8 cellular contexts compared by ENCODE assay signal in genomic region chr17:77325537-77325825, GRCh38.
DNase-seq lines count a peak whose midpoint lies in the region; ATAC-seq and TF ChIP-seq lines count a peak whose summit lies in the region.

No MANE protein-coding gene starts in this region.

- CTCF ChIA-PET in activated CD8-positive, alpha-beta T cell treated with anti-CD3 and anti-CD28 coated beads for 36 hours (lab: Charles Lee): interaction anchor here (0.7 to 1.5 kb wide), 4 partner anchors 75 to 176 kb away, joined by 3 to 7 read pairs (median 4); no protein-coding TSS in a partner anchor

- H3K4me3 Mint-ChIP-seq in activated CD8-positive, alpha-beta T cell treated with anti-CD3 and anti-CD28 coated beads for 36 hours: no peak overlapping the region
- peak overlapping the region in 8 of 10 donors; percentile 48 to 79 (median 64) for H3K4me3 Mint-ChIP-seq in naive thymus-derived CD8-positive, alpha-beta T cell

- H3K4me1 Mint-ChIP-seq in activated CD8-positive, alpha-beta T cell treated with anti-CD3 and anti-CD28 coated beads for 36 hours (ENCODE audit: low read depth): peaks cover 37% of the 10 kb centered on the region
- peaks cover 27 to 74% (median 59%) of the 10 kb centered on the region in 4 donors for H3K4me1 Mint-ChIP-seq in naive thymus-derived CD8-positive, alpha-beta T cell

- H3K36me3 Mint-ChIP-seq in activated CD8-positive, alpha-beta T cell treated with anti-CD3 and anti-CD28 coated beads for 36 hours (ENCODE audit: low read depth): no peaks in the 10 kb centered on the region
- H3K36me3 Mint-ChIP-seq in naive thymus-derived CD8-positive, alpha-beta T cell: no peaks in the 10 kb centered on the region

- peak; percentile 31 for ATAC-seq in GM18511 (IDR thresholded peaks at IDR 0.05; ENCODE audit: unreplicated experiment)
- ATAC-seq in activated CD8-positive, alpha-beta T cell treated with anti-CD3 and anti-CD28 coated beads for 36 hours: peak; percentile 19
- ATAC-seq in naive thymus-derived CD8-positive, alpha-beta T cell: peak in 1 of 2 donors; percentile 38

- 0 out of 2 replicates have a peak overlapping the region, but pooled peaks have one; percentile 17 for H3K4me3 ChIP-seq in HFF-Myc (replicated peaks; ENCODE audit: low read depth, low read length)

- no peaks in the 10 kb centered on the region for H3K27me3 Mint-ChIP-seq in activated CD8-positive, alpha-beta T cell treated with anti-CD3 and anti-CD28 coated beads for 36 hours
- H3K27me3 Mint-ChIP-seq in naive thymus-derived CD8-positive, alpha-beta T cell: peaks cover 0 to 2% (median 0%) of the 10 kb centered on the region in 5 donors

- POLR2A ChIA-PET in activated CD8-positive, alpha-beta T cell treated with anti-CD3 and anti-CD28 coated beads for 36 hours (lab: Charles Lee): interaction anchor here (0.7 to 2.4 kb wide), 3 partner anchors 64 to 120 kb away, joined by 3 to 5 read pairs (median 3); no protein-coding TSS in a partner anchor
- POLR2A ChIA-PET in naive thymus-derived CD8-positive, alpha-beta T cell (lab: Charles Lee): interaction anchor here (0.6 to 2.4 kb wide), 10 partner anchors 25 to 633 kb away, joined by 3 to 9 read pairs (median 4); partner anchors contain the start of gene TNRC6C

- no peak for DNase-seq in HFF-Myc (ENCODE audit: extremely low read depth, low read depth)
- no peak for DNase-seq in activated CD8-positive, alpha-beta T cell treated with anti-CD3 and anti-CD28 coated beads for 36 hours
- DNase-seq in naive thymus-derived CD8-positive, alpha-beta T cell: no peak
- no peak for DNase-seq in NCI-H1930 (lab: John Stamatoyannopoulos, UW)
- no peak for DNase-seq in stimulated activated CD4-positive, alpha-beta T cell treated with anti-CD3 and anti-CD28 coated beads, Interleukin-4, amount 100 ng/mL, for 1 hour
- DNase-seq in hepatic stellate cell (ENCODE audit: low spot score): no peak
- no peak for DNase-seq in GM03348 (ENCODE audit: low spot score)

- peak overlapping the region; percentile 82 for H3K27ac Mint-ChIP-seq in activated CD8-positive, alpha-beta T cell treated with anti-CD3 and anti-CD28 coated beads for 36 hours
- H3K27ac Mint-ChIP-seq in naive thymus-derived CD8-positive, alpha-beta T cell: peak overlapping the region in 6 of 10 donors; percentile 77 to 90 (median 82)

- no peak for TF ChIP-seq CTCF in HFF-Myc (IDR thresholded peaks at IDR 0.05; ENCODE audit: low read depth, low read length, missing control alignments)
- TF ChIP-seq CTCF in activated CD8-positive, alpha-beta T cell treated with anti-CD3 and anti-CD28 coated beads for 36 hours (IDR thresholded peaks at IDR 0.05): no peak

- intact Hi-C loops in activated CD8-positive, alpha-beta T cell treated with anti-CD3 and anti-CD28 coated beads for 36 hours (cut with micrococcal nuclease): no loop called here

- H3K9me3 Mint-ChIP-seq in activated CD8-positive, alpha-beta T cell treated with anti-CD3 and anti-CD28 coated beads for 36 hours: no peaks in the 10 kb centered on the region
- H3K9me3 Mint-ChIP-seq in naive thymus-derived CD8-positive, alpha-beta T cell: peaks cover 0 to 2% (median 0%) of the 10 kb centered on the region in 9 donors
